ENCODE assay signal across 9 cellular contexts in genomic region chr9:114382951-114383865, GRCh38. TPM values are rescaled to one million over a fixed set of nuclear protein-coding genes. Genes with fewer than 3 reads are reported as not detected.
DNase-seq lines count a peak whose midpoint lies in the region; ATAC-seq, FAIRE-seq and TF ChIP-seq lines count a peak whose summit lies in the region.
"Had no signal": no experiment of that assay in that cellular context is flagged by ENCODE, and none has a peak within 500 bp of the region (broad histone marks: within the 10 kb centered on the region; RNA-seq: fewer than 3 reads in every experiment).

No MANE protein-coding gene starts in this region.

- H3K4me3 ChIP-seq in SK-N-SH (ENCODE audit: low read depth in 2 of 2, low read length in 1 of 2) (no peak overlapping the region), adipocyte (ENCODE audit: low read length) (peak overlapping the region; percentile 72), left lung (peak overlapping the region in 1 of 2 donors; percentile 65)

- H3K79me2 ChIP-seq in SK-N-SH (ENCODE audit: insufficient read depth): no peaks in the 10 kb centered on the region

- H3K27ac ChIP-seq in SK-N-SH (ENCODE audit: low read depth in 2 of 2, low read length in 1 of 2): 0 out of 4 replicates have a peak overlapping the region, but pooled peaks of 1 of the 2 experiments have one; percentile 30
- peak overlapping the region; percentile 76 to 91 for H3K27ac ChIP-seq in left lung

- ATAC-seq in left lung (no peak), GM19455 (IDR thresholded peaks at IDR 0.05; ENCODE audit: unreplicated experiment) (no peak), GM21528 (IDR thresholded peaks at IDR 0.05; ENCODE audit: low FRiP score, unreplicated experiment) (no peak)

- H3K9me3 ChIP-seq in SK-N-SH: no peaks in the 10 kb centered on the region
- H3K9me3 ChIP-seq in adipocyte (ENCODE audit: control insufficient read depth, low read length): no peaks in the 10 kb centered on the region
- no peaks in the 10 kb centered on the region for H3K9me3 ChIP-seq in left lung

- H2AFZ ChIP-seq in SK-N-SH (ENCODE audit: low read depth): peak overlapping the region; percentile 36; the same call in 1 of the 2 replicates

- no peaks in the 10 kb centered on the region for H3F3A ChIP-seq in SK-N-SH (replicated peaks; ENCODE audit: insufficient read depth)

- no peak for TF ChIP-seq EP300 in SK-N-SH (IDR thresholded peaks at IDR 0.05; ENCODE audit: borderline replicate concordance in 1 of 2, low read depth in 1 of 2, low read length in 1 of 2)

- TF ChIP-seq RAD21 in SK-N-SH (IDR thresholded peaks at IDR 0.05; ENCODE audit: low read length): no peak

- WGBS in SK-N-SH (ENCODE audit: low lambda C conversion rate): 86% methylated on average over 16 of the region's 17 CpGs

- POLR2A ChIA-PET in SK-N-SH (lab: Yijun Ruan, JAX): no interaction called here

- H3K4me2 ChIP-seq in SK-N-SH: no peak overlapping the region

- no peaks in the 10 kb centered on the region for H3K27me3 ChIP-seq in SK-N-SH (ENCODE audit: insufficient read depth)
- H3K27me3 ChIP-seq in adipocyte (replicated peaks; ENCODE audit: control insufficient read depth, insufficient read depth, low read length): no peaks in the 10 kb centered on the region
- H3K27me3 ChIP-seq in left lung: no peaks in the 10 kb centered on the region

- H3K9ac ChIP-seq in SK-N-SH (no peak overlapping the region), adipocyte (ENCODE audit: low read length) (peak overlapping the region; percentile 94)

- H3K4me1 ChIP-seq in SK-N-SH (ENCODE audit: control insufficient read depth in 1 of 2, insufficient read depth in 2 of 2, low read depth in 1 of 2, low read length in 1 of 2) (peaks cover 6 to 11% of the 10 kb centered on the region in 2 experiments; a peak in 3 of 4 replicates), adipocyte (ENCODE audit: control insufficient read depth, insufficient read depth, low read length) (peaks cover 56% of the 10 kb centered on the region), left lung (peaks cover 25 to 98% of the 10 kb centered on the region in 2 donors)

- FAIRE-seq in GM19239 (lab: Jason Lieb, UNC): peak; percentile 95

- H3K9me2 ChIP-seq in SK-N-SH: no peaks in the 10 kb centered on the region

- CTCF ChIA-PET in SK-N-SH (lab: Yijun Ruan, JAX): interaction anchor here (1.3 to 1.9 kb wide), 3 partner anchors 12 to 44 kb away, joined by 3 to 5 read pairs (median 4); no protein-coding TSS in a partner anchor

- TF ChIP-seq CTCF in SK-N-SH (IDR thresholded peaks at IDR 0.05) (no peak), left lung (IDR thresholded peaks at IDR 0.05) (no peak)

- intact Hi-C loops in left lung (cut with DNase I): no loop called here

- DNase-seq in GM19239 (ENCODE audit: insufficient read length, low spot score) (no peak), SK-N-SH (no peak), adipocyte (ENCODE audit: low read depth) (peak; percentile 67), left lung (peak; percentile 41 to 87), NCI-H1092 (lab: John Stamatoyannopoulos, UW) (no peak)
- DNase-seq in stimulated activated CD8-positive, alpha-beta memory T cell treated with anti-CD3 and anti-CD28 coated beads, Interleukin-12 subunit alpha, Interleukin-12 subunit beta, amount 100 ng/mL, for 1 hour (ENCODE audit: low read depth): peak; percentile 60

- no peaks in the 10 kb centered on the region for H4K20me1 ChIP-seq in SK-N-SH (ENCODE audit: insufficient read depth)

- H3K36me3 ChIP-seq in SK-N-SH (replicated peaks in 1 of 2; ENCODE audit: control insufficient read depth in 1 of 2, insufficient read depth in 2 of 2, low read length in 1 of 2) (no peaks in the 10 kb centered on the region), adipocyte (ENCODE audit: control insufficient read depth, insufficient read depth, low read length, severe bottlenecking) (peaks cover 41% of the 10 kb centered on the region), left lung (peaks cover 0 to 32% of the 10 kb centered on the region in 2 donors)

TF ChIP-seq in SK-N-SH, 30 proteins besides CTCF, POLR2A, EP300 and RAD21:
- TF ChIP-seq RCOR1 (IDR thresholded peaks at IDR 0.05; ENCODE audit: low read length): no peak
- no peak for TF ChIP-seq NRF1 (IDR thresholded peaks at IDR 0.05; ENCODE audit: low read depth, low read length)
- no peak for TF ChIP-seq IRF3 (IDR thresholded peaks at IDR 0.05; ENCODE audit: low read depth, low read length)
- TF ChIP-seq YY1 (IDR thresholded peaks at IDR 0.05; ENCODE audit: low read depth): no peak
- TF ChIP-seq TEAD4 (IDR thresholded peaks at IDR 0.05; ENCODE audit: borderline replicate concordance, insufficient read depth): no peak
- TF ChIP-seq FOXJ3 (CRISPR knock-in tag; IDR thresholded peaks at IDR 0.05): no peak
- TF ChIP-seq TAF1 (IDR thresholded peaks at IDR 0.05; ENCODE audit: borderline replicate concordance, low read depth, low read length): no peak
- TF ChIP-seq SMC3 (IDR thresholded peaks at IDR 0.05; ENCODE audit: low read depth, low read length): no peak

RNA-seq across cellular contexts. Expression of gene AKNA, which starts 4.6 kb away (rescaled TPM):
- polyA plus RNA-seq in SK-N-SH (2012; rRNA removed): 0.70 and 0.84 TPM in 2 replicates
- 0.28 and 0.55 TPM in 2 replicates for polyA plus RNA-seq in SK-N-SH (2012; cell fraction: cytosol; rRNA removed)
- 2.4 and 3.0 TPM in 2 replicates for polyA plus RNA-seq in SK-N-SH (2012; cell fraction: nucleus; rRNA removed)
- total RNA-seq in left lung: 10 to 100 TPM; 25.1 to 55.3 TPM

RNA-seq across cellular contexts. Expression of gene ORM2, which starts 53.5 kb away (rescaled TPM):
- not detected in 2 replicates for polyA plus RNA-seq in SK-N-SH (2012; rRNA removed)
- polyA plus RNA-seq in SK-N-SH (2012; cell fraction: cytosol; rRNA removed): not detected in 2 replicates
- not detected in 2 replicates for polyA plus RNA-seq in SK-N-SH (2012; cell fraction: nucleus; rRNA removed)
- 10 to 100 TPM in 1 of 2 donors, 1 to 10 TPM in 1; 3.4 to 29.9 TPM for total RNA-seq in left lung
- total RNA-seq: dermis microvascular lymphatic vessel endothelial cell had no signal

Comparison
In these comparisons a context has a peak if more than half of its experiments do, and no peak if none do; other contexts are left out.
1. DNase-seq: peak in adipocyte (single experiment), left lung (2 of 2) and stimulated activated CD8-positive, alpha-beta memory T cell treated with anti-CD3 and anti-CD28 coated beads, Interleukin-12 subunit alpha, Interleukin-12 subunit beta, amount 100 ng/mL, for 1 hour (single experiment); none in GM19239 (single experiment), SK-N-SH (single experiment) and NCI-H1092 (single experiment).